9 cellular contexts compared by ENCODE assay signal in genomic region chr2:10414000-10414451, GRCh38.
A peak's percentile ranks its signal among the peaks of the same experiment; 100 is the strongest.
DNase-seq lines count a peak whose midpoint lies in the region; ATAC-seq and TF ChIP-seq lines count a peak whose summit lies in the region.
"Had no signal": no experiment of that assay in that cellular context is flagged by ENCODE, and none has a peak within 500 bp of the region (broad histone marks: within the 10 kb centered on the region; RNA-seq: fewer than 3 reads in every experiment).

No MANE protein-coding gene starts in this region.

- CTCF ChIA-PET in RWPE1 (lab: Yijun Ruan, JAX): interaction anchor here (1.2 to 1.3 kb wide), 2 partner anchors 21 to 160 kb away, joined by 3 to 4 read pairs; no protein-coding TSS in a partner anchor

- ATAC-seq in GM19395 (IDR thresholded peaks at IDR 0.05; ENCODE audit: unreplicated experiment): no peak
- ATAC-seq in HG03097 (IDR thresholded peaks at IDR 0.05; ENCODE audit: low FRiP score, unreplicated experiment): no peak

- TF ChIP-seq CTCF in RWPE1 (conservative IDR thresholded peaks at IDR 0.05; ENCODE audit: low read depth): no peak

- POLR2A ChIA-PET in RWPE1 (lab: Yijun Ruan, JAX; ENCODE audit: low non-redundant PET): no interaction called here

- DNase-seq in COLO668 (lab: John Stamatoyannopoulos, UW; ENCODE audit: unreplicated experiment): peak; percentile 81
- DNase-seq in HPDE6-E6E7 (ENCODE audit: extremely low spot score): peak; percentile 65
- peak; percentile 61 for DNase-seq in RWPE1 (ENCODE audit: low spot score)
- peak; percentile 54 for DNase-seq in left kidney (ENCODE audit: low read depth, low spot score)
- no peak for DNase-seq in activated naive CD4-positive, alpha-beta T cell treated with anti-CD3 and anti-CD28 coated beads, Interleukin-2, amount 50 U/mL, for 16 hours
- no peak for DNase-seq in inferior parietal cortex (ENCODE audit: extremely low spot score)
- DNase-seq: activated CD8-positive, alpha-beta memory T cell treated with anti-CD3 and anti-CD28 coated beads for 24 hours had no signal

- H3K27ac ChIP-seq in RWPE1: peak overlapping the region; percentile 47

Comparison
In these comparisons a context has a peak if more than half of its experiments do, and no peak if none do; other contexts are left out.
1. DNase-seq: peak in COLO668 (single experiment), HPDE6-E6E7 (single experiment), RWPE1 (single experiment) and left kidney (single experiment); none in activated naive CD4-positive, alpha-beta T cell treated with anti-CD3 and anti-CD28 coated beads, Interleukin-2, amount 50 U/mL, for 16 hours (single experiment) and inferior parietal cortex (single experiment).